Comparison of ENCODE assay signal across 17 cellular contexts in genomic region chr13:75251188-75251587, GRCh38.
A peak's percentile ranks its signal among the peaks of the same experiment; 100 is the strongest.
DNase-seq lines count a peak whose midpoint lies in the region; ATAC-seq and TF ChIP-seq lines count a peak whose summit lies in the region.
"Had no signal": no experiment of that assay in that cellular context is flagged by ENCODE, and none has a peak within 500 bp of the region (broad histone marks: within the 10 kb centered on the region; RNA-seq: fewer than 3 reads in every experiment).

No MANE protein-coding gene starts in this region.

- no peaks in the 10 kb centered on the region for H4K20me1 ChIP-seq in smooth muscle cell (ENCODE audit: low read depth)

- H3K79me2 ChIP-seq in smooth muscle cell (ENCODE audit: low read depth): no peaks in the 10 kb centered on the region

- no peaks in the 10 kb centered on the region for H3F3A ChIP-seq in smooth muscle cell (ENCODE audit: low read depth)

- 81% methylated on average over 4 of the region's 4 CpGs for WGBS in smooth muscle cell (ENCODE audit: low lambda C conversion rate)

- intact Hi-C loops in left ventricle myocardium superior (cut with micrococcal nuclease): no loop called here

- H3K9me3 ChIP-seq in right atrium auricular region: peaks cover 0 to 8% of the 10 kb centered on the region in 2 donors
- no peaks in the 10 kb centered on the region for H3K9me3 ChIP-seq in adipocyte (ENCODE audit: control insufficient read depth, low read length)
- no peaks in the 10 kb centered on the region for H3K9me3 ChIP-seq in skeletal muscle satellite cell (replicated peaks; ENCODE audit: low read length)
- H3K9me3 ChIP-seq in smooth muscle cell (replicated peaks; ENCODE audit: low read depth): no peaks in the 10 kb centered on the region
- H3K9me3 ChIP-seq: HAP-1 had no signal

- H3K9ac ChIP-seq in adipocyte (ENCODE audit: low read length) (no peak overlapping the region), skeletal muscle satellite cell (ENCODE audit: low read depth, low read length) (no peak overlapping the region), smooth muscle cell (ENCODE audit: low read depth) (no peak overlapping the region)

- no peak overlapping the region for H3K27ac ChIP-seq in right atrium auricular region
- H3K27ac ChIP-seq in smooth muscle cell (ENCODE audit: low read depth): no peak overlapping the region
- H3K27ac ChIP-seq: SK-N-MC had no signal

- no peak overlapping the region for H2AFZ ChIP-seq in smooth muscle cell (ENCODE audit: low read depth)

- H3K4me3 ChIP-seq in right atrium auricular region (no peak overlapping the region), adipocyte (ENCODE audit: low read length) (peak overlapping the region; percentile 50), fibroblast of pulmonary artery (replicated peaks; ENCODE audit: low read depth, low read length) (no peak overlapping the region), skeletal muscle satellite cell (ENCODE audit: low read length) (no peak overlapping the region), smooth muscle cell (no peak overlapping the region)
- H3K4me3 ChIP-seq: HAP-1, SK-N-MC had no signal

- H3K4me1 ChIP-seq in right atrium auricular region (no peaks in the 10 kb centered on the region), adipocyte (ENCODE audit: control insufficient read depth, insufficient read depth, low read length) (peaks cover 12% of the 10 kb centered on the region), skeletal muscle satellite cell (ENCODE audit: control insufficient read depth, insufficient read depth, low read length) (peaks cover 9% of the 10 kb centered on the region), smooth muscle cell (ENCODE audit: low read depth) (no peaks in the 10 kb centered on the region)

- no peaks in the 10 kb centered on the region for H3K27me3 ChIP-seq in right atrium auricular region
- H3K27me3 ChIP-seq in adipocyte (replicated peaks; ENCODE audit: control insufficient read depth, insufficient read depth, low read length): no peaks in the 10 kb centered on the region
- H3K27me3 ChIP-seq in skeletal muscle satellite cell (ENCODE audit: control insufficient read depth, insufficient read depth, low read length): no peaks in the 10 kb centered on the region
- peaks cover 9% of the 10 kb centered on the region for H3K27me3 ChIP-seq in smooth muscle cell (ENCODE audit: low read depth)

- H3K4me2 ChIP-seq in skeletal muscle satellite cell (ENCODE audit: low read length) (peak overlapping the region; percentile 20), smooth muscle cell (no peak overlapping the region)

- DNase-seq in left ventricle myocardium superior: no peak
- DNase-seq in right atrium auricular region (ENCODE audit: low spot score): no peak
- DNase-seq in adipocyte (ENCODE audit: low read depth): no peak
- peak; percentile 53 for DNase-seq in fibroblast of pulmonary artery (ENCODE audit: low read depth)
- DNase-seq in NCI-H345 treated with DMSO at 0.1 percent for 48 hours (lab: John Stamatoyannopoulos, UW; ENCODE audit: unreplicated experiment): no peak
- no peak for DNase-seq in smooth muscle cell (lab: John Stamatoyannopoulos, UW; ENCODE audit: unreplicated experiment)
- DNase-seq: C1 segment of cervical spinal cord; CD8-positive, alpha-beta memory T cell; NCI-H1105; NCI-H2081; NCI-H510A; NCI-H774; SHP77 had no signal

- TF ChIP-seq CTCF in right atrium auricular region (IDR thresholded peaks at IDR 0.05): no peak
- no peak for TF ChIP-seq CTCF in fibroblast of pulmonary artery (IDR thresholded peaks at IDR 0.05; ENCODE audit: low read length, missing control alignments)
- no peak for TF ChIP-seq CTCF in smooth muscle cell (IDR thresholded peaks at IDR 0.05; ENCODE audit: borderline replicate concordance, insufficient read depth, poor library complexity, severe bottlenecking)

- peak; percentile 48 for ATAC-seq in left ventricle myocardium superior
- ATAC-seq in HG02571 (IDR thresholded peaks at IDR 0.05; ENCODE audit: unreplicated experiment): no peak

- H3K36me3 ChIP-seq in right atrium auricular region: no peaks in the 10 kb centered on the region
- H3K36me3 ChIP-seq in adipocyte (ENCODE audit: control insufficient read depth, insufficient read depth, low read length, severe bottlenecking): no peaks in the 10 kb centered on the region
- H3K36me3 ChIP-seq in skeletal muscle satellite cell (ENCODE audit: insufficient read depth, low read length): no peaks in the 10 kb centered on the region
- H3K36me3 ChIP-seq in smooth muscle cell (ENCODE audit: low read depth): no peaks in the 10 kb centered on the region
- H3K36me3 ChIP-seq: HAP-1 had no signal
